Comparison of ENCODE assay signal across 13 cellular contexts in the genomic region with DNA sequence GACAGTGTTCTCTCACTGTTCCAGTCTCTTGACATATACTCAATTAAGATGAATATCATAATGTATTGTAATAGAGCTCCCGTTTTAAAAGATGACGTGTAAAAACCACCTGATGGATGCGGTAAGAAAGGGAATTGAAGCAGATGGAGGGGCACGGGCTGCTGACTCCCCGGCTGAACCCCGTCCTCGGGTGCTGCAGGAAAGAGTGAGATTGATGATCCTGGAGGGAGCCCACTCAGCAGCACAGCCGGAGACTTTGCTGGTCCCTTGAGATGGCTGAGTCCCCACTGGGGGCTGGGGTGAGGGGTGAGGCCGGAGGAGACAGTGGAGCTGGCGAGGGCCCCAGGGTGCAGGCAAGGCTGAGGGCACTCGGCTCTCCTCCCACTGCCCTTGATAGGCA.
DNase-seq lines count a peak whose midpoint lies in the region; ATAC-seq and TF ChIP-seq lines count a peak whose summit lies in the region.
"Had no signal": no experiment of that assay in that cellular context is flagged by ENCODE, and none has a peak within 500 bp of the region (broad histone marks: within the 10 kb centered on the region; RNA-seq: fewer than 3 reads in every experiment).

No MANE protein-coding gene starts in this region.

- H3K9me3 Mint-ChIP-seq in activated T-cell treated with anti-CD3 and anti-CD28 coated beads, Interleukin-2, amount 50 U/mL, for 24 hours, result no peaks in the 10 kb centered on the region
- H3K9me3 Mint-ChIP-seq in stimulated activated effector memory CD8-positive, alpha-beta T cell treated with anti-CD3 and anti-CD28 coated beads, Interleukin-12 subunit alpha, Interleukin-12 subunit beta, amount 100 ng/mL, for 72 hours, result no peaks in the 10 kb centered on the region
- H3K9me3 Mint-ChIP-seq in GM23338, result no peaks in the 10 kb centered on the region

- H3K4me3 ChIP-seq in RWPE2 (ENCODE audit: severe bottlenecking) (no peak overlapping the region), GM23338 (no peak overlapping the region)
- H3K4me3 ChIP-seq: adrenal gland, lung, psoas muscle had no signal

- H3K27me3 ChIP-seq in RWPE2 (ENCODE audit: insufficient read depth, poor library complexity, severe bottlenecking) (no peaks in the 10 kb centered on the region), GM23338 (ENCODE audit: insufficient read depth) (no peaks in the 10 kb centered on the region)
- H3K27me3 ChIP-seq: adrenal gland had no signal

- no peak for ATAC-seq in RWPE2 (ENCODE audit: low read depth)
- ATAC-seq in stimulated activated effector memory CD8-positive, alpha-beta T cell treated with anti-CD3 and anti-CD28 coated beads, Interleukin-12 subunit alpha, Interleukin-12 subunit beta, amount 100 ng/mL, for 72 hours, result no peak
- no peak for ATAC-seq in HG03175 (IDR thresholded peaks at IDR 0.05; ENCODE audit: unreplicated experiment)
- ATAC-seq in GM23338, result no peak
- ATAC-seq: HepG2, psoas muscle had no signal

- no peak for TF ChIP-seq CTCF in RWPE2 (IDR thresholded peaks at IDR 0.05; ENCODE audit: poor library complexity, severe bottlenecking)
- no peak for TF ChIP-seq CTCF in GM23338 (conservative IDR thresholded peaks at IDR 0.05; ENCODE audit: low read depth in 2 of 2)

- H3K4me1 Mint-ChIP-seq in activated T-cell treated with anti-CD3 and anti-CD28 coated beads, Interleukin-2, amount 50 U/mL, for 24 hours (ENCODE audit: low read depth), result peaks cover 82% of the 10 kb centered on the region
- peaks cover 78% of the 10 kb centered on the region for H3K4me1 Mint-ChIP-seq in stimulated activated effector memory CD8-positive, alpha-beta T cell treated with anti-CD3 and anti-CD28 coated beads, Interleukin-12 subunit alpha, Interleukin-12 subunit beta, amount 100 ng/mL, for 72 hours
- H3K4me1 Mint-ChIP-seq in GM23338, result peaks cover 12% of the 10 kb centered on the region

- H3K27ac ChIP-seq in RWPE2 (ENCODE audit: poor library complexity, severe bottlenecking), result peak overlapping the region; percentile 94
- no peak overlapping the region for H3K27ac ChIP-seq in GM23338 (ENCODE audit: low read depth)
- H3K27ac ChIP-seq: psoas muscle had no signal

- H4K20me1 ChIP-seq in GM23338 (replicated peaks; ENCODE audit: insufficient read depth), result no peaks in the 10 kb centered on the region; the same call in 1 of the 2 replicates

- H3K4me2 ChIP-seq in GM23338, result no peak overlapping the region

- no peaks in the 10 kb centered on the region for H3K9me2 ChIP-seq in GM23338 (ENCODE audit: insufficient read depth)

- H3K27me3 Mint-ChIP-seq in activated T-cell treated with anti-CD3 and anti-CD28 coated beads, Interleukin-2, amount 50 U/mL, for 24 hours, result no peaks in the 10 kb centered on the region
- no peaks in the 10 kb centered on the region for H3K27me3 Mint-ChIP-seq in GM23338 (ENCODE audit: insufficient read depth, low read depth, poor library complexity)

- peak overlapping the region; percentile 98 for H3K27ac Mint-ChIP-seq in activated T-cell treated with anti-CD3 and anti-CD28 coated beads, Interleukin-2, amount 50 U/mL, for 24 hours
- H3K27ac Mint-ChIP-seq in stimulated activated effector memory CD8-positive, alpha-beta T cell treated with anti-CD3 and anti-CD28 coated beads, Interleukin-12 subunit alpha, Interleukin-12 subunit beta, amount 100 ng/mL, for 72 hours, result peak overlapping the region; percentile 90
- no peak overlapping the region for H3K27ac Mint-ChIP-seq in GM23338

- H3K4me1 ChIP-seq in RWPE2 (ENCODE audit: insufficient read depth, poor library complexity, severe bottlenecking), result peaks cover 31% of the 10 kb centered on the region
- H3K4me1 ChIP-seq in GM23338 (ENCODE audit: insufficient read depth), result no peaks in the 10 kb centered on the region
- H3K4me1 ChIP-seq: adrenal gland, psoas muscle had no signal

- DNase-seq in activated T-cell treated with anti-CD3 and anti-CD28 coated beads, Interleukin-2, amount 50 U/mL, for 24 hours, result peak; percentile 40
- DNase-seq in activated T-cell treated with anti-CD3 and anti-CD28 coated beads, Interleukin-2, amount 50 U/mL, for 48 hours, result no peak
- DNase-seq in RWPE2 (ENCODE audit: low spot score), result no peak
- DNase-seq in ecto neural progenitor cell (ENCODE audit: low spot score), result peak; percentile 40
- DNase-seq in stimulated activated effector memory CD8-positive, alpha-beta T cell treated with anti-CD3 and anti-CD28 coated beads, Interleukin-12 subunit alpha, Interleukin-12 subunit beta, amount 100 ng/mL, for 72 hours (ENCODE audit: low spot score in 2 of 2), result no peak
- DNase-seq in GM23338 (ENCODE audit: low spot score), result no peak
- no peak for DNase-seq in NK-92 treated with Interleukin-12 subunit alpha and Interleukin-12 subunit beta, amount 100 ng/mL, for 24 hours (lab: John Stamatoyannopoulos, UW)
- DNase-seq: hippocampal formation, psoas muscle had no signal

- H3K36me3 Mint-ChIP-seq in activated T-cell treated with anti-CD3 and anti-CD28 coated beads, Interleukin-2, amount 50 U/mL, for 24 hours (ENCODE audit: low read depth), result peaks cover 56% of the 10 kb centered on the region
- peaks cover 25% of the 10 kb centered on the region for H3K36me3 Mint-ChIP-seq in stimulated activated effector memory CD8-positive, alpha-beta T cell treated with anti-CD3 and anti-CD28 coated beads, Interleukin-12 subunit alpha, Interleukin-12 subunit beta, amount 100 ng/mL, for 72 hours
- H3K36me3 Mint-ChIP-seq in GM23338 (ENCODE audit: low read depth), result no peaks in the 10 kb centered on the region; the same call in 2 of the 3 replicates

- no peak overlapping the region for H2AFZ ChIP-seq in GM23338

- peaks cover 3% of the 10 kb centered on the region; the same call in 1 of the 2 replicates for H3K36me3 ChIP-seq in RWPE2 (ENCODE audit: low read depth)
- no peaks in the 10 kb centered on the region for H3K36me3 ChIP-seq in GM23338 (ENCODE audit: insufficient read depth)
- H3K36me3 ChIP-seq: adrenal gland had no signal

- no peaks in the 10 kb centered on the region for H3K9me3 ChIP-seq in RWPE2 (ENCODE audit: severe bottlenecking)
- H3K9me3 ChIP-seq: adrenal gland, psoas muscle had no signal

- no peaks in the 10 kb centered on the region for H3K79me2 ChIP-seq in GM23338 (replicated peaks; ENCODE audit: insufficient read depth)

- peak overlapping the region; percentile 69 for H3K4me3 Mint-ChIP-seq in activated T-cell treated with anti-CD3 and anti-CD28 coated beads, Interleukin-2, amount 50 U/mL, for 24 hours
- H3K4me3 Mint-ChIP-seq in stimulated activated effector memory CD8-positive, alpha-beta T cell treated with anti-CD3 and anti-CD28 coated beads, Interleukin-12 subunit alpha, Interleukin-12 subunit beta, amount 100 ng/mL, for 72 hours, result peak overlapping the region; percentile 55
- H3K4me3 Mint-ChIP-seq in GM23338, result no peak overlapping the region

- no peaks in the 10 kb centered on the region for H3F3A ChIP-seq in GM23338 (replicated peaks; ENCODE audit: low read depth)

TF ChIP-seq in GM23338, 12 proteins besides CTCF, POLR2A, EP300 and RAD21 (continues in another document):
- no peak for TF ChIP-seq STAT1 (IDR thresholded peaks at IDR 0.05; ENCODE audit: unreplicated experiment)

Comparison
In these comparisons a context has a peak if more than half of its experiments do, and no peak if none do; other contexts are left out.
1. DNase-seq: peak in activated T-cell treated with anti-CD3 and anti-CD28 coated beads, Interleukin-2, amount 50 U/mL, for 24 hours (single experiment) and ecto neural progenitor cell (single experiment); none in activated T-cell treated with anti-CD3 and anti-CD28 coated beads, Interleukin-2, amount 50 U/mL, for 48 hours (0 of 2), RWPE2 (single experiment), stimulated activated effector memory CD8-positive, alpha-beta T cell treated with anti-CD3 and anti-CD28 coated beads, Interleukin-12 subunit alpha, Interleukin-12 subunit beta, amount 100 ng/mL, for 72 hours (0 of 2), GM23338 (single experiment) and NK-92 treated with Interleukin-12 subunit alpha and Interleukin-12 subunit beta, amount 100 ng/mL, for 24 hours (single experiment).